Comparison of ENCODE assay signal across 8 cellular contexts in the genomic region with DNA sequence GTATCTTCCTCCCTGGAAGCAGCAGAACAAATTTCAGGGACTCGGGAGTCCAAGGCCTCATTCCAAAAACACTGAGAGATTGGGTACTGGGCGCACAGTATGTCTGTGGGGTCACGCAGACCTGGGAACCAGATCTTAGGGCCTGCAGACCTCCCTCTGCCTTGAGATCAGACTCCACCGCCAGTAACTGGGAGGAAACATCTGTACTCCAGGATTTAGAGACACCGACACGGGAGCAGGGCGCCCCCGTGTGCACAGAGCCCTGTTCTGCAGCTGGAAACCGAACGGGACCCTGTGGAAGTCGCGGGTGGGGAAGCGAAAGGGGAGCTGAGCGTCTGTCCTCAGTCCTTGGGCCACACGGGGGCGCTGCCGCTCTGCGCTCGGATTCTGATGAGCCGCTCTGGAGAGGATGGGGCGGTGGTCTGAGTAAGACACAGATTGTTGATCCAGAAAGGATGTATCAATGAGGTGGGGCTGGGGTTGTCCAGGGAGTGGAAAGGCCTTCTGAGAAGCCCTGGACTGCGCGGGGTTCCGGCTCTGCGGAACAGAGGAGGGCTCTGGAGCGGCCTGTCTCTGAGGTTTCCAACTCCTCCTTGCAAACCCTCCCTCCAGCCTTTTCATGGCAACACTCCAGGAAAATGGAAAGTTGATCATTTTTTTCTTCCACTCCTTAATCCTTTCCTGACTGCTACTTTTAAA. TPM values are rescaled to one million over a fixed set of nuclear protein-coding genes. Genes with fewer than 3 reads are reported as not detected.
DNase-seq lines count a peak whose midpoint lies in the region; ATAC-seq and TF ChIP-seq lines count a peak whose summit lies in the region.
"Not testable (repeated sequence)": the region's sequence is repeated elsewhere in the genome, so short reads cannot be mapped to it uniquely, and the experiment has no call there.

No MANE protein-coding gene starts in this region.

- H3K36me3 ChIP-seq in mesenchymal stem cell (ENCODE audit: control insufficient read depth in 1 of 2, insufficient read depth in 2 of 2, low read depth in 1 of 2, low read length in 2 of 2), result not testable (repeated sequence)

- not testable (repeated sequence) for H3K4me3 Mint-ChIP-seq in activated T-helper 17 cell treated with anti-CD3 and anti-CD28 coated beads, Interleukin-2, amount 50 U/mL, for 72 hours

- H3K14ac ChIP-seq in mesenchymal stem cell (ENCODE audit: low read length in 2 of 2), result not testable (repeated sequence)

- peaks cover 18% of the 10 kb centered on the region for H3K4me1 Mint-ChIP-seq in activated T-helper 17 cell treated with anti-CD3 and anti-CD28 coated beads, Interleukin-2, amount 50 U/mL, for 72 hours

- H3K36me3 Mint-ChIP-seq in activated T-helper 17 cell treated with anti-CD3 and anti-CD28 coated beads, Interleukin-2, amount 50 U/mL, for 72 hours (ENCODE audit: low read depth), result not testable (repeated sequence)

- H2BK15ac ChIP-seq in mesenchymal stem cell (ENCODE audit: low read depth, poor library complexity, severe bottlenecking), result not testable (repeated sequence)

- not testable (repeated sequence) for H3K4me1 ChIP-seq in mesenchymal stem cell (ENCODE audit: control insufficient read depth, insufficient read depth, low read depth, low read length)

- not testable (repeated sequence) for H3K27ac Mint-ChIP-seq in activated T-helper 17 cell treated with anti-CD3 and anti-CD28 coated beads, Interleukin-2, amount 50 U/mL, for 72 hours

- H3K79me1 ChIP-seq in mesenchymal stem cell (replicated peaks; ENCODE audit: low read length, poor library complexity, severe bottlenecking), result not testable (repeated sequence)

- not testable (repeated sequence) for H3K23ac ChIP-seq in mesenchymal stem cell (ENCODE audit: low read length in 2 of 2)

- peak overlapping the region in 1 of 2 experiments; percentile 50 for H3K4me3 ChIP-seq in mesenchymal stem cell (ENCODE audit: insufficient read depth in 1 of 2, low read depth in 1 of 2, low read length in 2 of 2)

- H3K9ac ChIP-seq in mesenchymal stem cell (ENCODE audit: low read length), result not testable (repeated sequence)

- peaks cover 68% of the 10 kb centered on the region for H3K27me3 Mint-ChIP-seq in activated T-helper 17 cell treated with anti-CD3 and anti-CD28 coated beads, Interleukin-2, amount 50 U/mL, for 72 hours

- not testable (repeated sequence) for TF ChIP-seq POLR2A in erythroblast (IDR thresholded peaks at IDR 0.05; ENCODE audit: low read length)

- not testable (repeated sequence) for H2BK5ac ChIP-seq in mesenchymal stem cell (ENCODE audit: low read depth, low read length, poor library complexity, severe bottlenecking)

- not testable (repeated sequence) for H3K9me3 Mint-ChIP-seq in activated T-helper 17 cell treated with anti-CD3 and anti-CD28 coated beads, Interleukin-2, amount 50 U/mL, for 72 hours

- not testable (repeated sequence) for H2AFZ ChIP-seq in mesenchymal stem cell (ENCODE audit: low read depth, low read length)

- not testable (repeated sequence) for H2BK12ac ChIP-seq in mesenchymal stem cell (ENCODE audit: low read length in 2 of 2)

- peaks cover 75 to 89% of the 10 kb centered on the region in 2 experiments for H3K27me3 ChIP-seq in mesenchymal stem cell (ENCODE audit: control insufficient read depth in 1 of 2, insufficient read depth in 1 of 2, low read length in 2 of 2)

- not testable (repeated sequence) for H3K4ac ChIP-seq in mesenchymal stem cell (ENCODE audit: low read depth in 1 of 2, low read length in 2 of 2)

- H4K91ac ChIP-seq in mesenchymal stem cell (ENCODE audit: low read length), result not testable (repeated sequence)

- not testable (repeated sequence) for H3K27ac ChIP-seq in mesenchymal stem cell (ENCODE audit: low read length, poor library complexity, severe bottlenecking)

- H3K9me3 ChIP-seq in mesenchymal stem cell (ENCODE audit: control insufficient read depth, low read length), result not testable (repeated sequence)

- peak; percentile 57 for ATAC-seq in GM21367 (IDR thresholded peaks at IDR 0.05; ENCODE audit: unreplicated experiment)
- peak; percentile 85 for ATAC-seq in activated T-helper 17 cell treated with anti-CD3 and anti-CD28 coated beads, Interleukin-2, amount 50 U/mL, for 72 hours (replicated peaks)

- 15% methylated on average over 21 of the region's 26 CpGs for WGBS in mesenchymal stem cell

- not testable (repeated sequence) for H4K8ac ChIP-seq in mesenchymal stem cell (ENCODE audit: low read length)

- not testable (repeated sequence) for H2BK120ac ChIP-seq in mesenchymal stem cell (ENCODE audit: low read depth, low read length)

- H2AK5ac ChIP-seq in mesenchymal stem cell (ENCODE audit: low read length, severe bottlenecking), result not testable (repeated sequence)

- H3K4me2 ChIP-seq in mesenchymal stem cell (ENCODE audit: low read length, poor library complexity, severe bottlenecking), result peak overlapping the region; percentile 21

- not testable (repeated sequence) for H3K18ac ChIP-seq in mesenchymal stem cell (ENCODE audit: low read depth in 1 of 2, low read length in 2 of 2)

- DNase-seq in Ammon's horn (ENCODE audit: low spot score), result peak; percentile 87
- peak; percentile 12 for DNase-seq in NCI-H146 treated with DMSO at 0.1 percent for 48 hours (lab: John Stamatoyannopoulos, UW; ENCODE audit: unreplicated experiment)
- DNase-seq in SKM-1 (lab: John Stamatoyannopoulos, UW; ENCODE audit: unreplicated experiment), result peak; percentile 60
- DNase-seq in erythroblast (lab: John Stamatoyannopoulos, UW), result peak; percentile 77 to 85
- peak; percentile 82 for DNase-seq in mesenchymal stem cell
- DNase-seq in stimulated activated CD4-positive, alpha-beta T cell treated with anti-CD3 and anti-CD28 coated beads, Interleukin-4, amount 100 ng/mL, for 24 hours, result peak; percentile 90

RNA-seq across cellular contexts. Expression of a gene that starts 35.7 kb away (rescaled TPM):
- total RNA-seq in activated T-helper 17 cell treated with anti-CD3 and anti-CD28 coated beads, Interleukin-2, amount 50 U/mL, for 72 hours, result 100 to 1,000 TPM; 362 to 675 TPM
- polyA plus RNA-seq in mesenchymal stem cell (2013, experiment 1 of 2), result 151 TPM
- polyA plus RNA-seq in mesenchymal stem cell (2013, experiment 2 of 2), result 150 TPM

Comparison
In these comparisons a context has a peak if more than half of its experiments do, and no peak if none do; other contexts are left out.
1. DNase-seq: peak in every context shown above with its lines; median percentile 90 in stimulated activated CD4-positive, alpha-beta T cell treated with anti-CD3 and anti-CD28 coated beads, Interleukin-4, amount 100 ng/mL, for 24 hours; 87 in Ammon's horn; 82 in mesenchymal stem cell; 81 in erythroblast; 60 in SKM-1; 12 in NCI-H146 treated with DMSO at 0.1 percent for 48 hours.